In genomic region chr2:228079194-228079593, GRCh38 we compare ENCODE assay signal across 31 cellular contexts.
"Had no signal": no experiment of that assay in that cellular context is flagged by ENCODE, and none has a peak within 500 bp of the region (broad histone marks: within the 10 kb centered on the region; RNA-seq: fewer than 3 reads in every experiment).

No MANE protein-coding gene starts in this region.

- DNase-seq: activated B cell treated with CpG ODN at 0.5 μM for 24 hours; activated CD4-positive, alpha-beta memory T cell treated with anti-CD3 and anti-CD28 coated beads for 36 hours; activated CD4-positive, alpha-beta T cell treated with anti-CD3 and anti-CD28 coated beads for 4 hours; activated CD4-positive, alpha-beta T cell treated with anti-CD3 and anti-CD28 coated beads, Interleukin-2, amount 10 ng/mL, durations not matched to agents 24 days and 14 days; activated CD4-positive, alpha-beta T cell treated with anti-CD3 and anti-CD28 coated beads, Interleukin-2, amount 50 U/mL, for 1 hour; activated CD4-positive, alpha-beta T cell treated with anti-CD3 and anti-CD28 coated beads, Interleukin-2, amount 50 U/mL, for 4 hours; activated CD4-positive, CD25-positive, alpha-beta regulatory T cell treated with anti-CD3 and anti-CD28 coated beads, Interleukin-2, amount 50 U/mL, for 72 hours; activated CD8-positive, alpha-beta memory T cell treated with anti-CD3 and anti-CD28 coated beads, Interleukin-2, amount 50 U/mL, for 4 hours; activated CD8-positive, alpha-beta T cell treated with anti-CD3 and anti-CD28 coated beads for 36 hours; activated effector memory CD4-positive, alpha-beta T cell treated with anti-CD3 and anti-CD28 coated beads, Interleukin-2, amount 50 U/mL, for 16 hours; activated gamma-delta T cell treated with Interleukin-2 at 50 U/mL for 16 hours; activated naive CD4-positive, alpha-beta T cell; activated naive CD4-positive, alpha-beta T cell treated with anti-CD3 and anti-CD28 coated beads for 36 hours; activated naive CD4-positive, alpha-beta T cell treated with anti-CD3 and anti-CD28 coated beads, Interleukin-2, amount 50 U/mL, for 16 hours; activated naive CD8-positive, alpha-beta T cell treated with anti-CD3 and anti-CD28 coated beads, Interleukin-2, amount 10 ng/mL, durations not matched to agents 7 days and 5 days; activated naive CD8-positive, alpha-beta T cell treated with anti-CD3 and anti-CD28 coated beads, Interleukin-2, amount 50 U/mL, for 24 hours; activated T-cell treated with anti-CD3 and anti-CD28 coated beads for 4 hours; activated T-cell treated with anti-CD3 and anti-CD28 coated beads, Interleukin-2, amount 50 U/mL, for 1 hour; activated T-cell treated with anti-CD3 and anti-CD28 coated beads, Interleukin-2, amount 50 U/mL, for 4 hours; activated T-cell treated with anti-CD3 and anti-CD28 coated beads, Interleukin-2, amount 50 U/mL, for 72 hours; amygdala; caudate nucleus; SW 1271; T-helper 1 cell; T-helper 2 cell; T-helper 9 cell had no signal

- H3K27ac ChIP-seq: ascending aorta, cardiac muscle cell, VCaP had no signal

- H3K27me3 ChIP-seq: ascending aorta, cardiac muscle cell had no signal

- ATAC-seq: activated CD8-positive, alpha-beta T cell treated with anti-CD3 and anti-CD28 coated beads for 36 hours; activated naive CD4-positive, alpha-beta T cell treated with anti-CD3 and anti-CD28 coated beads, Interleukin-2, amount 50 U/mL, for 72 hours; activated naive CD8-positive, alpha-beta T cell treated with anti-CD3 and anti-CD28 coated beads, Interleukin-2, amount 50 U/mL, for 24 hours; activated T-cell treated with anti-CD3 and anti-CD28 coated beads, Interleukin-2, amount 50 U/mL, for 4 hours; activated T-cell treated with anti-CD3 and anti-CD28 coated beads, Interleukin-2, amount 50 U/mL, for 72 hours; activated T-helper 17 cell treated with anti-CD3 and anti-CD28 coated beads, Interleukin-2, amount 50 U/mL, for 72 hours had no signal

- H3K36me3 ChIP-seq: ascending aorta, cardiac muscle cell had no signal

- H3K4me3 ChIP-seq: ascending aorta, cardiac muscle cell had no signal

- H3K4me1 ChIP-seq: ascending aorta had no signal

- H3K9me3 ChIP-seq: ascending aorta had no signal
